Comparison of ENCODE assay signal across 19 cellular contexts in genomic region chr4:15013585-15013984, GRCh38. TPM values are rescaled to one million over a fixed set of nuclear protein-coding genes. Genes with fewer than 3 reads are reported as not detected.
A peak's percentile ranks its signal among the peaks of the same experiment; 100 is the strongest.
DNase-seq lines count a peak whose midpoint lies in the region; ATAC-seq and TF ChIP-seq lines count a peak whose summit lies in the region.
"Had no signal": no experiment of that assay in that cellular context is flagged by ENCODE, and none has a peak within 500 bp of the region (broad histone marks: within the 10 kb centered on the region; RNA-seq: fewer than 3 reads in every experiment).

No MANE protein-coding gene starts in this region.

- H3K9me3 ChIP-seq in Loucy (ENCODE audit: insufficient read depth, low read depth, low read length) (no peaks in the 10 kb centered on the region), tibial artery (no peaks in the 10 kb centered on the region)
- H3K9me3 ChIP-seq: BLaER1 treated with 17β-estradiol and CSF1 and Interleukin-3, amounts not matched to agents 10 nM and 100 nM had no signal

- H3F3A ChIP-seq in Loucy (ENCODE audit: low read depth) = no peaks in the 10 kb centered on the region

- peak overlapping the region; percentile 23 for H3K27ac ChIP-seq in cingulate gyrus (ENCODE audit: low read depth, low read length)
- H3K27ac ChIP-seq in tibial artery = peak overlapping the region; percentile 64 to 99
- H3K27ac ChIP-seq: BLaER1 treated with 17β-estradiol and CSF1 and Interleukin-3, amounts not matched to agents 10 nM and 100 nM; PC-9 had no signal

- intact Hi-C loops in tibial artery (cut with DNase I; ENCODE audit: low total_unique reads) = no loop called here

- H3K79me2 ChIP-seq in Loucy (ENCODE audit: insufficient read depth, low read length) = peaks cover 34% of the 10 kb centered on the region

- no peak overlapping the region for H3K4me3 Mint-ChIP-seq in osteocyte (ENCODE audit: unreplicated experiment)
- H3K4me3 Mint-ChIP-seq: CD4-positive, alpha-beta memory T cell had no signal

- TF ChIP-seq CTCF in Loucy (conservative IDR thresholded peaks at IDR 0.05; ENCODE audit: low read length) (no peak), osteocyte (IDR thresholded peaks at IDR 0.05) (no peak), tibial artery (IDR thresholded peaks at IDR 0.05) (no peak)

- ATAC-seq in GM18909 (IDR thresholded peaks at IDR 0.05; ENCODE audit: poor library complexity, unreplicated experiment) (no peak), GM19035 (IDR thresholded peaks at IDR 0.05; ENCODE audit: unreplicated experiment) (no peak), HG03521 (IDR thresholded peaks at IDR 0.05; ENCODE audit: unreplicated experiment) (no peak)

- no peak overlapping the region for H2AFZ ChIP-seq in Loucy (ENCODE audit: low read length)
- H2AFZ ChIP-seq: PC-9 had no signal

- peak overlapping the region; percentile 79 for H3K27ac Mint-ChIP-seq in osteocyte (ENCODE audit: unreplicated experiment)

- no peaks in the 10 kb centered on the region for H3K9me2 ChIP-seq in Loucy (replicated peaks; ENCODE audit: low read depth, low read length)

- no peaks in the 10 kb centered on the region for H3K27me3 ChIP-seq in Loucy (ENCODE audit: insufficient read depth, low read length, poor library complexity, severe bottlenecking)
- no peaks in the 10 kb centered on the region for H3K27me3 ChIP-seq in tibial artery
- H3K27me3 ChIP-seq: BLaER1 treated with 17β-estradiol and CSF1 and Interleukin-3, amounts not matched to agents 10 nM and 100 nM had no signal

- no peaks in the 10 kb centered on the region for H3K27me3 Mint-ChIP-seq in osteocyte (ENCODE audit: unreplicated experiment)
- H3K27me3 Mint-ChIP-seq: CD4-positive, alpha-beta memory T cell had no signal

- H3K4me1 ChIP-seq in Loucy (ENCODE audit: insufficient read depth, low read length, poor library complexity, severe bottlenecking) = peaks cover 55% of the 10 kb centered on the region
- peaks cover 0 to 99% (median 40%) of the 10 kb centered on the region in 4 donors for H3K4me1 ChIP-seq in tibial artery

- peaks cover 63% of the 10 kb centered on the region for H3K36me3 Mint-ChIP-seq in osteocyte (ENCODE audit: unreplicated experiment)

- peaks cover 85% of the 10 kb centered on the region for H3K4me1 Mint-ChIP-seq in osteocyte (ENCODE audit: unreplicated experiment)

- no peak overlapping the region for H3K9ac ChIP-seq in Loucy (ENCODE audit: low read depth, low read length, poor library complexity, severe bottlenecking)

- H4K20me1 ChIP-seq in Loucy (ENCODE audit: insufficient read depth, low read length, poor library complexity, severe bottlenecking) = peaks cover 8% of the 10 kb centered on the region

- DNase-seq in osteocyte (ENCODE audit: extremely low spot score, unreplicated experiment) (no peak), tibial artery (no peak), A172 (ENCODE audit: low spot score) (no peak)
- DNase-seq: CD4-positive, alpha-beta memory T cell; H7; MM.1S; NCI-H1048; NCI-H1417 treated with DMSO at 0.1 percent for 48 hours; NCI-H187 treated with DMSO at 0.1 percent for 48 hours; NCI-H510A; PC-9; RPMI8226; SHP77 had no signal

- H3K4me2 ChIP-seq in Loucy (ENCODE audit: low read depth, low read length, poor library complexity, severe bottlenecking) = peak overlapping the region; percentile 53
- H3K4me2 ChIP-seq: PC-9 had no signal

- no peaks in the 10 kb centered on the region for H3K9me3 Mint-ChIP-seq in osteocyte (ENCODE audit: unreplicated experiment)
- H3K9me3 Mint-ChIP-seq: CD4-positive, alpha-beta memory T cell had no signal

- H3K4me3 ChIP-seq in Loucy (ENCODE audit: low read length, poor library complexity, severe bottlenecking) (no peak overlapping the region), tibial artery (no peak overlapping the region)
- H3K4me3 ChIP-seq: BLaER1 treated with 17β-estradiol and CSF1 and Interleukin-3, amounts not matched to agents 10 nM and 100 nM; PC-9 had no signal

- H3K36me3 ChIP-seq in Loucy (ENCODE audit: insufficient read depth, low read length) (0 out of 2 replicates have a peak, but pooled peaks cover 6% of the 10 kb centered on the region), tibial artery (peaks cover 3 to 10% (median 7%) of the 10 kb centered on the region in 3 donors)

RNA-seq across cellular contexts. Expression of gene CPEB2, which starts 11.3 kb away (rescaled TPM):
- total RNA-seq in osteocyte = 60.0 and 65.7 TPM in 2 replicates
- total RNA-seq in A172 (2014; rRNA removed; shearing (Covaris generic)) = 2.2 and 5.3 TPM in 2 replicates
